8 cellular contexts compared by ENCODE assay signal in genomic region chr6:154249499-154250298, GRCh38.
DNase-seq lines count a peak whose midpoint lies in the region; ATAC-seq and TF ChIP-seq lines count a peak whose summit lies in the region.
"Had no signal": no experiment of that assay in that cellular context is flagged by ENCODE, and none has a peak within 500 bp of the region (broad histone marks: within the 10 kb centered on the region; RNA-seq: fewer than 3 reads in every experiment).

No MANE protein-coding gene starts in this region.

- no peaks in the 10 kb centered on the region for H3K27me3 Mint-ChIP-seq in naive thymus-derived CD8-positive, alpha-beta T cell
- H3K27me3 Mint-ChIP-seq in Calu3 (ENCODE audit: unreplicated experiment): no peaks in the 10 kb centered on the region

- ATAC-seq in GM18909 (IDR thresholded peaks at IDR 0.05; ENCODE audit: poor library complexity, unreplicated experiment) (peak; percentile 75), HG02763 (IDR thresholded peaks at IDR 0.05; ENCODE audit: unreplicated experiment) (peak; percentile 62), SK-N-SH treated with all-trans-retinoic acid at 6 μM for 48 hours (no peak)
- peak; percentile 64 to 68 for ATAC-seq in naive thymus-derived CD8-positive, alpha-beta T cell

- DNase-seq in SK-N-MC (ENCODE audit: low read depth, low spot score) (no peak), Calu3 (no peak), globus pallidus (ENCODE audit: low spot score) (no peak)
- peak in 8 of 10 donors; percentile 21 to 83 (median 38) for DNase-seq in naive thymus-derived CD8-positive, alpha-beta T cell

- POLR2A ChIA-PET in naive thymus-derived CD8-positive, alpha-beta T cell (lab: Charles Lee): interaction anchor here (0.8 to 3.6 kb wide), 8 partner anchors 9 to 86 kb away, joined by 3 to 18 read pairs (median 4); no protein-coding TSS in a partner anchor

- CTCF ChIA-PET in Calu3 (lab: Charles Lee): no interaction called here

- no TSS peak for BruUV-seq in Calu3 (replicated peaks; lab: Mats Ljungman, UMichigan)

- H3K9me3 ChIP-seq in SK-N-MC (ENCODE audit: low read depth, low read length): no peaks in the 10 kb centered on the region
- H3K9me3 ChIP-seq: thoracic aorta had no signal

- no peak for TF ChIP-seq CTCF in Calu3 (IDR thresholded peaks at IDR 0.05; ENCODE audit: unreplicated experiment)

- no peak overlapping the region for H3K27ac ChIP-seq in SK-N-MC
- H3K27ac ChIP-seq: thoracic aorta had no signal

- H3K4me3 ChIP-seq in SK-N-MC: peak overlapping the region; percentile 54
- H3K4me3 ChIP-seq: thoracic aorta had no signal

- peaks cover 0 to 8% (median 3%) of the 10 kb centered on the region in 9 donors for H3K9me3 Mint-ChIP-seq in naive thymus-derived CD8-positive, alpha-beta T cell
- H3K9me3 Mint-ChIP-seq in Calu3 (ENCODE audit: low read depth, unreplicated experiment): no peaks in the 10 kb centered on the region

- peak overlapping the region; percentile 89 to 99 (median 94) for H3K27ac Mint-ChIP-seq in naive thymus-derived CD8-positive, alpha-beta T cell
- no peak overlapping the region for H3K27ac Mint-ChIP-seq in Calu3 (ENCODE audit: unreplicated experiment)

- H3K9ac ChIP-seq in SK-N-MC (ENCODE audit: insufficient read length): no peak overlapping the region

- peaks cover 34 to 83% (median 70%) of the 10 kb centered on the region in 4 donors for H3K4me1 Mint-ChIP-seq in naive thymus-derived CD8-positive, alpha-beta T cell
- H3K4me1 Mint-ChIP-seq in Calu3 (ENCODE audit: low read depth, unreplicated experiment): peaks cover 17% of the 10 kb centered on the region

- intact Hi-C loops in Calu3 (cut with micrococcal nuclease; ENCODE audit: unreplicated experiment): no loop called here

- H3K4me3 Mint-ChIP-seq in naive thymus-derived CD8-positive, alpha-beta T cell: peak overlapping the region; percentile 74 to 93 (median 84)
- no peak overlapping the region for H3K4me3 Mint-ChIP-seq in Calu3 (ENCODE audit: low read depth, unreplicated experiment)

- peaks cover 8 to 19% (median 18%) of the 10 kb centered on the region in 3 donors for H3K36me3 Mint-ChIP-seq in naive thymus-derived CD8-positive, alpha-beta T cell
- H3K36me3 Mint-ChIP-seq in Calu3 (ENCODE audit: insufficient read depth, unreplicated experiment): no peaks in the 10 kb centered on the region

- no peaks in the 10 kb centered on the region for H3K36me3 ChIP-seq in SK-N-MC (ENCODE audit: insufficient read depth, low read length)
- H3K36me3 ChIP-seq: thoracic aorta had no signal

TF ChIP-seq in SK-N-SH treated with all-trans-retinoic acid at 6 μM for 48 hours, 23 proteins besides CTCF, POLR2A, EP300 and RAD21:
- TF ChIP-seq RARB (CRISPR knock-in tag; IDR thresholded peaks at IDR 0.05) (no peak), ESRRG (CRISPR knock-in tag; IDR thresholded peaks at IDR 0.05) (no peak)
TF ChIP-seq in SK-N-SH treated with all-trans-retinoic acid at 6 μM for 48 hours: peak in this region for 0.

Comparison
In these comparisons a context has a peak if more than half of its experiments do, and no peak if none do; other contexts are left out.
1. DNase-seq: peak in naive thymus-derived CD8-positive, alpha-beta T cell (8 of 10); none in SK-N-MC (single experiment), Calu3 (single experiment) and globus pallidus (single experiment).